Comparison of ENCODE assay signal across 8 cellular contexts in the genomic region with DNA sequence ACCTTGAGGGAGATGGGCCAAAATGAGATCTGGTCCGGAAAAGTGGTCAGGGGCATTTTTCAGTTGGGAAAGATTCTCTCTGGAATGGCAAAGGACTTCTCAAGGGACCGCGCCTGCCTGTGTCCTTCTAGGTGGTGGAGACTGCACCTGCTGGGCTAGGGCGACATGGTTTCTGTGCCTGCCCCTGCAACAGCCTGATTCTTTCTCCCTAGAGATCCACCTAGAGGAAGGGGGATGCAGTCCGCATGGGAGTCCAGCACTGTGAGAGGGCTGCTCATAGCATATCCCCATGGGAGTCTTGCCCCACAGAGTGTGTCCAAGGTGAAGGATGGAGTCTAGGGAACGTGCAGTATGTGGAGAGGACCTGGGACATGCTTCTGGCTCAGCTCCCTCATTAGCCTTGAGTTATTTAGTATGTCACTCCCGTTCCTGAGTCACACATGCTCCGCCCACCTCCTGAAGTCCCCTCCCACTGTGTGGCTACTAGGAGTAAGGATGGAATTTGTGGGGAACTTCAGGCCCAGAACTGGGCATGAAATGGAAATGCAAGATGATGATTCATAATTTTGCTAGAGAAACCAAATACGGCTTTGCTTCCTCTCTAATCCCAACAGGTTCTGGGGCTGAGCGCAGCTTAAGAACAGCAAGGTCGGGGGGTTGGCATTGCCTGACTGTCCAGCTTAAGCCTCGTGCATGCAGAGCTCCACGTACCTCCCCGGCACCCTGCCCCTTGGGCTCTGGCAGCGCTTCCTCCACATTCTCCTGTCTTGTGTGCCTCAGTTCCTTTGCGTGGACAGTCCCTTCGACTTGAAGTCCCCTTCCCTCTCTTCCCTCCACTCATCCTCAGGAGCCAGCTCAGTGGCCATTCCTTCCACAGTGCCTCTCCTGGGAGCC. TPM values are rescaled to one million over a fixed set of nuclear protein-coding genes. Genes with fewer than 3 reads are reported as not detected.
A peak's percentile ranks its signal among the peaks of the same experiment; 100 is the strongest.
DNase-seq lines count a peak whose midpoint lies in the region; ATAC-seq, FAIRE-seq and TF ChIP-seq lines count a peak whose summit lies in the region.

No MANE protein-coding gene starts in this region.

- no peaks in the 10 kb centered on the region for H3K9me2 ChIP-seq in SK-N-SH

- ATAC-seq in GM19328 (IDR thresholded peaks at IDR 0.05; ENCODE audit: unreplicated experiment) (no peak), HG02588 (IDR thresholded peaks at IDR 0.05; ENCODE audit: unreplicated experiment) (no peak)

- POLR2A ChIA-PET in SK-N-SH (lab: Yijun Ruan, JAX), result interaction anchor here (1.2 kb wide), 1 partner anchor 386 kb away, joined by 3 read pairs; no protein-coding TSS in a partner anchor

- CTCF ChIA-PET in SK-N-SH (lab: Yijun Ruan, JAX), result interaction anchor here (1.3 to 4.0 kb wide), 9 partner anchors 7 to 407 kb away, joined by 3 to 20 read pairs (median 7); a partner anchor contains a TSS

- peaks cover 19% of the 10 kb centered on the region for H3F3A ChIP-seq in SK-N-SH (replicated peaks; ENCODE audit: insufficient read depth)

- 67% methylated on average over 17 of the region's 17 CpGs for WGBS in SK-N-SH (ENCODE audit: low lambda C conversion rate)

- peak overlapping the region; percentile 48 for H3K4me2 ChIP-seq in SK-N-SH

- H3K27me3 ChIP-seq in SK-N-SH (ENCODE audit: insufficient read depth), result no peaks in the 10 kb centered on the region

- peak overlapping the region; percentile 47; the same call in 1 of the 2 replicates for H2AFZ ChIP-seq in SK-N-SH (ENCODE audit: low read depth)

- peak overlapping the region; percentile 76 to 87 for H3K27ac ChIP-seq in SK-N-SH (ENCODE audit: low read depth in 2 of 2, low read length in 1 of 2)

- no peaks in the 10 kb centered on the region for H3K9me3 ChIP-seq in SK-N-SH

- no peak for TF ChIP-seq EP300 in SK-N-SH (IDR thresholded peaks at IDR 0.05; ENCODE audit: borderline replicate concordance in 1 of 2, low read depth in 1 of 2, low read length in 1 of 2)

- TF ChIP-seq CTCF in SK-N-SH (IDR thresholded peaks at IDR 0.05) (no peak), retinal pigment epithelial cell (conservative IDR thresholded peaks at IDR 0.05; ENCODE audit: low read depth, low read length) (no peak)

- peak; percentile 47 for DNase-seq in ELF-1 (ENCODE audit: low read depth, low spot score)
- DNase-seq in SK-N-SH, result no peak
- DNase-seq in fibroblast of the conjunctiva (ENCODE audit: low read depth), result peak; percentile 78
- peak; percentile 97 for DNase-seq in retinal pigment epithelial cell (ENCODE audit: low read depth)
- no peak for DNase-seq in GM12891 (ENCODE audit: insufficient read length, low spot score)
- no peak for DNase-seq in middle frontal gyrus (ENCODE audit: extremely low spot score, low spot score)

- TF ChIP-seq RAD21 in SK-N-SH (IDR thresholded peaks at IDR 0.05; ENCODE audit: low read length), result no peak

- peaks cover 23 to 33% of the 10 kb centered on the region in 2 experiments for H3K4me1 ChIP-seq in SK-N-SH (ENCODE audit: control insufficient read depth in 1 of 2, insufficient read depth in 2 of 2, low read depth in 1 of 2, low read length in 1 of 2)

- TF ChIP-seq POLR2A in GM12891 (IDR thresholded peaks at IDR 0.05; ENCODE audit: low read depth, low read length), result no peak

- no peaks in the 10 kb centered on the region for H3K79me2 ChIP-seq in SK-N-SH (ENCODE audit: insufficient read depth)

- no peaks in the 10 kb centered on the region for H3K36me3 ChIP-seq in SK-N-SH (replicated peaks in 1 of 2; ENCODE audit: control insufficient read depth in 1 of 2, insufficient read depth in 2 of 2, low read length in 1 of 2)

- H3K9ac ChIP-seq in SK-N-SH, result peak overlapping the region; percentile 24; the same call in 1 of the 2 replicates

- no peak for FAIRE-seq in GM12891 (lab: Jason Lieb, UNC)

- no peak overlapping the region for H3K4me3 ChIP-seq in SK-N-SH (ENCODE audit: low read depth in 2 of 2, low read length in 1 of 2)
- H3K4me3 ChIP-seq in retinal pigment epithelial cell (ENCODE audit: low read length), result peak overlapping the region; percentile 9

- H4K20me1 ChIP-seq in SK-N-SH (ENCODE audit: insufficient read depth), result no peaks in the 10 kb centered on the region

TF ChIP-seq in SK-N-SH, 30 proteins besides CTCF, POLR2A, EP300 and RAD21 (continues in another document):
- TF ChIP-seq NFIC (IDR thresholded peaks at IDR 0.05; ENCODE audit: borderline replicate concordance) (peak; percentile 37; the same call in 1 of the 2 replicates), POLR2AphosphoS5 (IDR thresholded peaks at IDR 0.05; ENCODE audit: low read depth, low read length) (no peak), CHD2 (IDR thresholded peaks at IDR 0.05; ENCODE audit: low read length, partially characterized antibody) (no peak), ELF1 (IDR thresholded peaks at IDR 0.05) (no peak), RFX5 (IDR thresholded peaks at IDR 0.05; ENCODE audit: low read length) (no peak), YY1 (IDR thresholded peaks at IDR 0.05; ENCODE audit: low read depth) (no peak), RCOR1 (IDR thresholded peaks at IDR 0.05; ENCODE audit: low read length) (no peak), NRF1 (IDR thresholded peaks at IDR 0.05; ENCODE audit: low read depth, low read length) (no peak), RXRA (IDR thresholded peaks at IDR 0.05; ENCODE audit: borderline replicate concordance, low read depth) (no peak), SMC3 (IDR thresholded peaks at IDR 0.05; ENCODE audit: low read depth, low read length) (no peak)
- TF ChIP-seq, protein P1, sequence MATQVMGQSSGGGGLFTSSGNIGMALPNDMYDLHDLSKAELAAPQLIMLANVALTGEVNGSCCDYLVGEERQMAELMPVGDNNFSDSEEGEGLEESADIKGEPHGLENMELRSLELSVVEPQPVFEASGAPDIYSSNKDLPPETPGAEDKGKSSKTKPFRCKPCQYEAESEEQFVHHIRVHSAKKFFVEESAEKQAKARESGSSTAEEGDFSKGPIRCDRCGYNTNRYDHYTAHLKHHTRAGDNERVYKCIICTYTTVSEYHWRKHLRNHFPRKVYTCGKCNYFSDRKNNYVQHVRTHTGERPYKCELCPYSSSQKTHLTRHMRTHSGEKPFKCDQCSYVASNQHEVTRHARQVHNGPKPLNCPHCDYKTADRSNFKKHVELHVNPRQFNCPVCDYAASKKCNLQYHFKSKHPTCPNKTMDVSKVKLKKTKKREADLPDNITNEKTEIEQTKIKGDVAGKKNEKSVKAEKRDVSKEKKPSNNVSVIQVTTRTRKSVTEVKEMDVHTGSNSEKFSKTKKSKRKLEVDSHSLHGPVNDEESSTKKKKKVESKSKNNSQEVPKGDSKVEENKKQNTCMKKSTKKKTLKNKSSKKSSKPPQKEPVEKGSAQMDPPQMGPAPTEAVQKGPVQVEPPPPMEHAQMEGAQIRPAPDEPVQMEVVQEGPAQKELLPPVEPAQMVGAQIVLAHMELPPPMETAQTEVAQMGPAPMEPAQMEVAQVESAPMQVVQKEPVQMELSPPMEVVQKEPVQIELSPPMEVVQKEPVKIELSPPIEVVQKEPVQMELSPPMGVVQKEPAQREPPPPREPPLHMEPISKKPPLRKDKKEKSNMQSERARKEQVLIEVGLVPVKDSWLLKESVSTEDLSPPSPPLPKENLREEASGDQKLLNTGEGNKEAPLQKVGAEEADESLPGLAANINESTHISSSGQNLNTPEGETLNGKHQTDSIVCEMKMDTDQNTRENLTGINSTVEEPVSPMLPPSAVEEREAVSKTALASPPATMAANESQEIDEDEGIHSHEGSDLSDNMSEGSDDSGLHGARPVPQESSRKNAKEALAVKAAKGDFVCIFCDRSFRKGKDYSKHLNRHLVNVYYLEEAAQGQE (IDR thresholded peaks at IDR 0.05; ENCODE audit: low read depth, low read length), result no peak

TF ChIP-seq in GM12891, 5 proteins besides CTCF, POLR2A, EP300 and RAD21:
- TF ChIP-seq POLR2AphosphoS5 (IDR thresholded peaks at IDR 0.05; ENCODE audit: low read depth, low read length) (no peak), PAX5 (IDR thresholded peaks at IDR 0.05; ENCODE audit: insufficient read depth, low read length, severe bottlenecking) (no peak), SPI1 (IDR thresholded peaks at IDR 0.05; ENCODE audit: low read depth, low read length) (no peak), TAF1 (IDR thresholded peaks at IDR 0.05; ENCODE audit: low read depth, low read length) (no peak)

RNA-seq across cellular contexts. Expression of a gene that starts 35.0 kb away (rescaled TPM):
- 0.02 and 0.03 TPM in 2 replicates for polyA plus RNA-seq in SK-N-SH (2012; rRNA removed)
- polyA plus RNA-seq in SK-N-SH (2012; cell fraction: cytosol; rRNA removed), result 0.01 and 0.04 TPM in 2 replicates
- polyA plus RNA-seq in SK-N-SH (2012; cell fraction: nucleus; rRNA removed), result 0.04 TPM in 2 replicates
- polyA plus RNA-seq in GM12891 (2012; ENCODE audit: low read depth, missing spikeins), result 0.40 TPM

Comparison
In these comparisons a context has a peak if more than half of its experiments do, and no peak if none do; other contexts are left out.
1. DNase-seq: peak in ELF-1 (single experiment), fibroblast of the conjunctiva (single experiment) and retinal pigment epithelial cell (single experiment); none in SK-N-SH (single experiment), GM12891 (single experiment) and middle frontal gyrus (single experiment).